Comparison of ENCODE assay signal across 14 cellular contexts in the genomic region with DNA sequence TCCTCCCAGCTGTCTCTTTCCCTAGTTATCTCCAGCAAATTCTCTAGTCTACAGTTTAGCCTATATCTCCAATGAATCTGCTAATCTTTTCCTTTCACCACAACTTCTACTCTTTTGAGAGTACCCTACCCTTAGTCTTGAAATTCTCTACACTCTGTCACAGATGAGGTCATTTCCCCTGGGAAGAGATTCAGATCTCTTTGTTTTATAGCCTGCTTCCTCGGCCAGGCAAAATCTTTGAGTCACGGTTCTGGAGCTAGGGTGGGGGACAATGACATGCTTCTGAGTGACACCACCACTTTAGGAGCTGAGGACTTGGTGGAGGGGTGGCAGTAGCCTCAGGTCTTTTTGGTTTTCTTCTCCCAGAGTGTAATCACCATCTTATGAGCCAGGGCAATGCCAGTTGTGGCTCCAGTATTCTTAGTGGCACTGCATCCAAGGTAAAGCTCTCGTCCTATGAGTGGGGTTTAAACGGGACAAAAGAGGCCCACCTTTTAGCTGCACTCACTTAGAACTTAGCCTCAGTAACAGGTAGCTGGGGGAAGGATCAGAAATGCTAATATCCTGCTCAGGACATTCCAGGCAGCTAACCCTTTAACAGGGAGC.
A peak's percentile ranks its signal among the peaks of the same experiment; 100 is the strongest.
DNase-seq lines count a peak whose midpoint lies in the region; ATAC-seq, FAIRE-seq and TF ChIP-seq lines count a peak whose summit lies in the region.
"Had no signal": no experiment of that assay in that cellular context is flagged by ENCODE, and none has a peak within 500 bp of the region (broad histone marks: within the 10 kb centered on the region; RNA-seq: fewer than 3 reads in every experiment).

No MANE protein-coding gene starts in this region.

- H2AFZ ChIP-seq in astrocyte (ENCODE audit: low read depth, low read length), result no peak overlapping the region

- no peaks in the 10 kb centered on the region for H4K20me1 ChIP-seq in astrocyte (ENCODE audit: insufficient read depth, low read length)

- H3K27ac ChIP-seq in astrocyte (ENCODE audit: low read depth, low read length), result no peak overlapping the region
- no peak overlapping the region for H3K27ac ChIP-seq in vagina
- H3K27ac ChIP-seq in prostate gland, result no peak overlapping the region
- H3K27ac ChIP-seq: KMS-11 had no signal

- no peaks in the 10 kb centered on the region for H3K27me3 Mint-ChIP-seq in astrocyte (ENCODE audit: low read depth, unreplicated experiment)
- H3K27me3 Mint-ChIP-seq in memory B cell, result no peaks in the 10 kb centered on the region
- H3K27me3 Mint-ChIP-seq: activated naive CD8-positive, alpha-beta T cell treated with anti-CD3 and anti-CD28 coated beads, Interleukin-2, amount 50 U/mL, for 24 hours; CD4-positive, CD25-positive, alpha-beta regulatory T cell had no signal

- WGBS in prostate gland, result 46% methylated on average over 4 of the region's 4 CpGs

- H3K27me3 ChIP-seq in astrocyte (ENCODE audit: insufficient read depth, low read length) (no peaks in the 10 kb centered on the region), vagina (no peaks in the 10 kb centered on the region), prostate gland (replicated peaks; ENCODE audit: insufficient read depth) (no peaks in the 10 kb centered on the region)

- no peak for TF ChIP-seq POLR2A in vagina (IDR thresholded peaks at IDR 0.05)
- TF ChIP-seq POLR2A in prostate gland (IDR thresholded peaks at IDR 0.05), result no peak

- DNase-seq in AG20443 (ENCODE audit: low spot score) (peak; percentile 52), HS-5 (ENCODE audit: low read depth) (peak; percentile 16), astrocyte (ENCODE audit: low read depth) (peak; percentile 22), memory B cell (ENCODE audit: low spot score in 2 of 2) (no peak), vagina (ENCODE audit: extremely low spot score in 2 of 2) (no peak), prostate gland (ENCODE audit: low spot score) (no peak)
- no peak for DNase-seq in activated T-cell treated with anti-CD3 and anti-CD28 coated beads, Interleukin-2, amount 50 U/mL, for 1 hour
- DNase-seq: activated CD8-positive, alpha-beta memory T cell treated with anti-CD3 and anti-CD28 coated beads, Interleukin-2, amount 50 U/mL, for 4 hours; activated naive CD8-positive, alpha-beta T cell treated with anti-CD3 and anti-CD28 coated beads, Interleukin-2, amount 50 U/mL, for 24 hours; CD4-positive, CD25-positive, alpha-beta regulatory T cell had no signal

- peaks cover 3% of the 10 kb centered on the region for H3K4me1 ChIP-seq in astrocyte (ENCODE audit: insufficient read depth, low read length)
- peaks cover 14% of the 10 kb centered on the region for H3K4me1 ChIP-seq in vagina
- H3K4me1 ChIP-seq in prostate gland (replicated peaks), result no peaks in the 10 kb centered on the region

- H3K79me2 ChIP-seq in astrocyte (ENCODE audit: insufficient read depth, low read length), result no peaks in the 10 kb centered on the region

- no peak overlapping the region for H3K4me3 ChIP-seq in astrocyte (ENCODE audit: insufficient read depth, low read depth, low read length)
- no peak overlapping the region for H3K4me3 ChIP-seq in vagina
- no peak overlapping the region for H3K4me3 ChIP-seq in prostate gland

- no peaks in the 10 kb centered on the region for H3K9me3 ChIP-seq in astrocyte (ENCODE audit: insufficient read depth, low read depth, low read length)
- H3K9me3 ChIP-seq in vagina, result peaks cover 6% of the 10 kb centered on the region
- no peaks in the 10 kb centered on the region for H3K9me3 ChIP-seq in prostate gland

- no peak overlapping the region for H3K4me3 Mint-ChIP-seq in astrocyte (ENCODE audit: unreplicated experiment)
- H3K4me3 Mint-ChIP-seq in memory B cell, result peak overlapping the region; percentile 24
- H3K4me3 Mint-ChIP-seq: activated naive CD8-positive, alpha-beta T cell treated with anti-CD3 and anti-CD28 coated beads, Interleukin-2, amount 50 U/mL, for 24 hours; nephron had no signal

- no peaks in the 10 kb centered on the region for H3K4me1 Mint-ChIP-seq in astrocyte (ENCODE audit: low read depth, unreplicated experiment)
- peaks cover 17% of the 10 kb centered on the region for H3K4me1 Mint-ChIP-seq in memory B cell
- H3K4me1 Mint-ChIP-seq: nephron had no signal

- H3K27ac Mint-ChIP-seq in astrocyte (ENCODE audit: unreplicated experiment) (no peak overlapping the region), memory B cell (no peak overlapping the region)
- H3K27ac Mint-ChIP-seq: activated naive CD8-positive, alpha-beta T cell treated with anti-CD3 and anti-CD28 coated beads, Interleukin-2, amount 50 U/mL, for 24 hours; nephron had no signal

- intact Hi-C loops in vagina (cut with DNase I) (no loop called here), prostate gland (cut with DNase I) (no loop called here)

- no peak for FAIRE-seq in astrocyte (lab: Jason Lieb, UNC)

- no peak for ATAC-seq in memory B cell (ENCODE audit: low read depth)
- no peak for ATAC-seq in HG02571 (IDR thresholded peaks at IDR 0.05; ENCODE audit: unreplicated experiment)
- ATAC-seq: activated naive CD8-positive, alpha-beta T cell treated with anti-CD3 and anti-CD28 coated beads, Interleukin-2, amount 50 U/mL, for 24 hours; HCT116 had no signal

- no peak overlapping the region for H3K4me2 ChIP-seq in astrocyte (ENCODE audit: low read length)
- H3K4me2 ChIP-seq: KMS-11 had no signal

- no peaks in the 10 kb centered on the region for H3K36me3 ChIP-seq in astrocyte (ENCODE audit: insufficient read depth, low read length)
- no peaks in the 10 kb centered on the region for H3K36me3 ChIP-seq in vagina
- no peaks in the 10 kb centered on the region for H3K36me3 ChIP-seq in prostate gland

- peaks cover 28% of the 10 kb centered on the region for H3K9me3 Mint-ChIP-seq in astrocyte (ENCODE audit: unreplicated experiment)
- H3K9me3 Mint-ChIP-seq in memory B cell, result peaks cover 7% of the 10 kb centered on the region

- peaks cover 13% of the 10 kb centered on the region for H3K36me3 Mint-ChIP-seq in astrocyte (ENCODE audit: low read depth, unreplicated experiment)
- H3K36me3 Mint-ChIP-seq in memory B cell, result peaks cover 25% of the 10 kb centered on the region

- H3K9ac ChIP-seq in astrocyte (ENCODE audit: low read length), result no peak overlapping the region
- H3K9ac ChIP-seq: KMS-11 had no signal

- TF ChIP-seq CTCF in astrocyte (IDR thresholded peaks at IDR 0.05; ENCODE audit: insufficient read depth, low read depth, low read length) (no peak), vagina (IDR thresholded peaks at IDR 0.05) (no peak), prostate gland (IDR thresholded peaks at IDR 0.05) (no peak)

Comparison
In these comparisons a context has a peak if more than half of its experiments do, and no peak if none do; other contexts are left out.
1. DNase-seq: peak in AG20443 (single experiment), HS-5 (single experiment) and astrocyte (single experiment); none in memory B cell (0 of 2), vagina (0 of 2), prostate gland (single experiment) and activated T-cell treated with anti-CD3 and anti-CD28 coated beads, Interleukin-2, amount 50 U/mL, for 1 hour (single experiment).